Comparison of ENCODE assay signal across 12 cellular contexts in genomic region chr6:119158057-119158848, GRCh38.
A peak's percentile ranks its signal among the peaks of the same experiment; 100 is the strongest.
DNase-seq lines count a peak whose midpoint lies in the region; ATAC-seq and TF ChIP-seq lines count a peak whose summit lies in the region.
"Had no signal": no experiment of that assay in that cellular context is flagged by ENCODE, and none has a peak within 500 bp of the region (broad histone marks: within the 10 kb centered on the region; RNA-seq: fewer than 3 reads in every experiment).

No MANE protein-coding gene starts in this region.

- H3K27ac ChIP-seq in fibroblast of lung (ENCODE audit: insufficient read depth, low read length) (no peak overlapping the region), mesenchymal stem cell (ENCODE audit: low read length, poor library complexity, severe bottlenecking) (no peak overlapping the region), upper lobe of right lung (peak overlapping the region; percentile 21)
- H3K27ac ChIP-seq: parathyroid adenoma had no signal

- H3K4me1 Mint-ChIP-seq in stimulated activated naive B cell treated with anti-CD40 and anti-IgM and Interleukin-4, amounts not matched to agents 10 μg/mL and 1 μg/mL and 100 μg/mL, for 72 hours, result peaks cover 0 to 5% of the 10 kb centered on the region in 2 donors

- H3K4me3 Mint-ChIP-seq in stimulated activated naive B cell treated with anti-CD40 and anti-IgM and Interleukin-4, amounts not matched to agents 10 μg/mL and 1 μg/mL and 100 μg/mL, for 72 hours, result no peak overlapping the region
- H3K4me3 Mint-ChIP-seq: endodermal cell; T-helper 1 cell treated with Interleukin-12 subunit alpha and Interleukin-12 subunit beta and Interleukin-4 antibody, amounts not matched to agents 30 μg/mL and 1 μg/mL, for 36 hours had no signal

- no peak overlapping the region for H2BK5ac ChIP-seq in mesenchymal stem cell (ENCODE audit: low read depth, low read length, poor library complexity, severe bottlenecking)

- H2AK5ac ChIP-seq in mesenchymal stem cell (ENCODE audit: low read length, severe bottlenecking), result no peak overlapping the region

- H4K91ac ChIP-seq in mesenchymal stem cell (ENCODE audit: low read length), result no peak overlapping the region

- H2BK15ac ChIP-seq in mesenchymal stem cell (ENCODE audit: low read depth, poor library complexity, severe bottlenecking), result no peak overlapping the region

- H3K9me3 ChIP-seq in fibroblast of lung (ENCODE audit: control insufficient read depth, insufficient read depth, low read depth, low read length) (no peaks in the 10 kb centered on the region), mesenchymal stem cell (ENCODE audit: control insufficient read depth, low read length) (peaks cover 2% of the 10 kb centered on the region), upper lobe of right lung (no peaks in the 10 kb centered on the region)

- intact Hi-C loops in upper lobe of right lung (cut with DNase I), result no loop called here

- no peaks in the 10 kb centered on the region for H4K20me1 ChIP-seq in fibroblast of lung (ENCODE audit: control insufficient read depth, extremely low read depth, insufficient read depth, low read length)

- H3K4me3 ChIP-seq in fibroblast of lung (replicated peaks in 1 of 4; ENCODE audit: control extremely low read depth in 1 of 4, insufficient read depth in 1 of 4, low read depth in 3 of 4, low read length in 4 of 4) (no peak overlapping the region), mesenchymal stem cell (ENCODE audit: insufficient read depth in 1 of 2, low read depth in 1 of 2, low read length in 2 of 2) (no peak overlapping the region), upper lobe of right lung (no peak overlapping the region)

- no peaks in the 10 kb centered on the region for H3K36me3 Mint-ChIP-seq in stimulated activated naive B cell treated with anti-CD40 and anti-IgM and Interleukin-4, amounts not matched to agents 10 μg/mL and 1 μg/mL and 100 μg/mL, for 72 hours

- WGBS in mesenchymal stem cell, result 89% methylated on average over 5 of the region's 9 CpGs

- H3K23ac ChIP-seq in mesenchymal stem cell (ENCODE audit: low read length in 2 of 2), result no peak overlapping the region

- H3K18ac ChIP-seq in mesenchymal stem cell (ENCODE audit: low read depth in 1 of 2, low read length in 2 of 2), result no peak overlapping the region

- H3K27me3 ChIP-seq in fibroblast of lung (ENCODE audit: control insufficient read depth, insufficient read depth, low read length) (no peaks in the 10 kb centered on the region), mesenchymal stem cell (ENCODE audit: control insufficient read depth in 1 of 2, insufficient read depth in 1 of 2, low read length in 2 of 2) (no peaks in the 10 kb centered on the region), upper lobe of right lung (no peaks in the 10 kb centered on the region)

- H3K27me3 Mint-ChIP-seq in stimulated activated naive B cell treated with anti-CD40 and anti-IgM and Interleukin-4, amounts not matched to agents 10 μg/mL and 1 μg/mL and 100 μg/mL, for 72 hours, result peaks cover 7% of the 10 kb centered on the region in 2 donors

- no peak overlapping the region for H2BK12ac ChIP-seq in mesenchymal stem cell (ENCODE audit: low read length in 2 of 2)

- TF ChIP-seq CTCF in fibroblast of lung (conservative IDR thresholded peaks at IDR 0.05 in 1 of 2, IDR thresholded peaks at IDR 0.05 in 1 of 2; ENCODE audit: low read depth in 1 of 2, low read length in 2 of 2) (no peak), upper lobe of right lung (IDR thresholded peaks at IDR 0.05) (no peak)

- H3K36me3 ChIP-seq in fibroblast of lung (ENCODE audit: control insufficient read depth, insufficient read depth, low read length), result no peaks in the 10 kb centered on the region
- H3K36me3 ChIP-seq in mesenchymal stem cell (ENCODE audit: control insufficient read depth in 1 of 2, insufficient read depth in 2 of 2, low read depth in 1 of 2, low read length in 2 of 2), result no peaks in the 10 kb centered on the region
- H3K36me3 ChIP-seq in upper lobe of right lung, result no peaks in the 10 kb centered on the region

- ATAC-seq in upper lobe of right lung (peak; percentile 86), GM18909 (IDR thresholded peaks at IDR 0.05; ENCODE audit: poor library complexity, unreplicated experiment) (no peak)
- ATAC-seq in stimulated activated naive B cell treated with anti-CD40 and anti-IgM and Interleukin-4, amounts not matched to agents 10 μg/mL and 1 μg/mL and 100 μg/mL, for 72 hours (replicated peaks), result no peak

- no peak overlapping the region for H2AFZ ChIP-seq in fibroblast of lung (ENCODE audit: low read length)
- H2AFZ ChIP-seq in mesenchymal stem cell (ENCODE audit: low read depth, low read length), result no peak overlapping the region
- H2AFZ ChIP-seq: parathyroid adenoma had no signal

- H3K9ac ChIP-seq in fibroblast of lung (ENCODE audit: insufficient read depth, low read length) (no peak overlapping the region), mesenchymal stem cell (ENCODE audit: low read length) (no peak overlapping the region)
- H3K9ac ChIP-seq: parathyroid adenoma had no signal

- DNase-seq in NCI-H446 treated with DMSO at 0.1 percent for 48 hours (lab: John Stamatoyannopoulos, UW) (peak; percentile 33), fibroblast of lung (ENCODE audit: low read depth in 2 of 2) (peak; percentile 36 to 82), mesenchymal stem cell (peak; percentile 41), upper lobe of right lung (no peak), DMS114 treated with DMSO at 0.1 percent for 48 hours (lab: John Stamatoyannopoulos, UW; ENCODE audit: unreplicated experiment) (no peak)
- no peak for DNase-seq in stimulated activated naive B cell treated with anti-CD40 and anti-IgM and Interleukin-4, amounts not matched to agents 10 μg/mL and 1 μg/mL and 100 μg/mL, for 72 hours
- DNase-seq: activated effector memory CD4-positive, alpha-beta T cell treated with Interleukin-2 at 50 U/mL for 16 hours; endodermal cell; stimulated activated CD4-positive, alpha-beta T cell treated with anti-CD3 and anti-CD28 coated beads, Interleukin-4, amount 100 ng/mL, for 24 hours had no signal

- H3K27ac Mint-ChIP-seq in stimulated activated naive B cell treated with anti-CD40 and anti-IgM and Interleukin-4, amounts not matched to agents 10 μg/mL and 1 μg/mL and 100 μg/mL, for 72 hours, result no peak overlapping the region
- H3K27ac Mint-ChIP-seq: endodermal cell; T-helper 1 cell treated with Interleukin-12 subunit alpha and Interleukin-12 subunit beta and Interleukin-4 antibody, amounts not matched to agents 30 μg/mL and 1 μg/mL, for 36 hours had no signal

- no peaks in the 10 kb centered on the region for H3K9me3 Mint-ChIP-seq in stimulated activated naive B cell treated with anti-CD40 and anti-IgM and Interleukin-4, amounts not matched to agents 10 μg/mL and 1 μg/mL and 100 μg/mL, for 72 hours
- H3K9me3 Mint-ChIP-seq: endodermal cell; T-helper 1 cell treated with Interleukin-12 subunit alpha and Interleukin-12 subunit beta and Interleukin-4 antibody, amounts not matched to agents 30 μg/mL and 1 μg/mL, for 36 hours had no signal

- no peak overlapping the region for H3K4me2 ChIP-seq in fibroblast of lung (ENCODE audit: extremely low read depth, insufficient read depth, low read length)
- no peak overlapping the region for H3K4me2 ChIP-seq in mesenchymal stem cell (ENCODE audit: low read length, poor library complexity, severe bottlenecking)

- no peak overlapping the region for H3K4ac ChIP-seq in mesenchymal stem cell (ENCODE audit: low read depth in 1 of 2, low read length in 2 of 2)

- H3K79me1 ChIP-seq in mesenchymal stem cell (replicated peaks; ENCODE audit: low read length, poor library complexity, severe bottlenecking), result no peaks in the 10 kb centered on the region

- H3K4me1 ChIP-seq in fibroblast of lung (ENCODE audit: control insufficient read depth, extremely low read depth, insufficient read depth, low read length) (no peaks in the 10 kb centered on the region), mesenchymal stem cell (ENCODE audit: control insufficient read depth, insufficient read depth, low read depth, low read length) (peaks cover 3% of the 10 kb centered on the region), upper lobe of right lung (no peaks in the 10 kb centered on the region)
- H3K4me1 ChIP-seq: parathyroid adenoma had no signal

- H3K79me2 ChIP-seq in fibroblast of lung (ENCODE audit: control insufficient read depth, insufficient read depth, low read length), result no peaks in the 10 kb centered on the region
- H3K79me2 ChIP-seq: parathyroid adenoma had no signal

- no peak overlapping the region for H4K8ac ChIP-seq in mesenchymal stem cell (ENCODE audit: low read length)

- H2BK120ac ChIP-seq in mesenchymal stem cell (ENCODE audit: low read depth, low read length), result no peak overlapping the region

- no peak overlapping the region for H3K14ac ChIP-seq in mesenchymal stem cell (ENCODE audit: low read length in 2 of 2)

Comparison
In these comparisons a context has a peak if more than half of its experiments do, and no peak if none do; other contexts are left out.
1. DNase-seq: peak in NCI-H446 treated with DMSO at 0.1 percent for 48 hours (single experiment), fibroblast of lung (2 of 2) and mesenchymal stem cell (single experiment); none in upper lobe of right lung (single experiment), stimulated activated naive B cell treated with anti-CD40 and anti-IgM and Interleukin-4, amounts not matched to agents 10 μg/mL and 1 μg/mL and 100 μg/mL, for 72 hours (single experiment) and DMS114 treated with DMSO at 0.1 percent for 48 hours (single experiment).